ENCODE assay signal across 13 cellular contexts in genomic region chr10:44966816-44967509, GRCh38. TPM values are rescaled to one million over a fixed set of nuclear protein-coding genes. Genes with fewer than 3 reads are reported as not detected.
DNase-seq lines count a peak whose midpoint lies in the region; ATAC-seq and TF ChIP-seq lines count a peak whose summit lies in the region.
"Had no signal": no experiment of that assay in that cellular context is flagged by ENCODE, and none has a peak within 500 bp of the region (broad histone marks: within the 10 kb centered on the region; RNA-seq: fewer than 3 reads in every experiment).

No MANE protein-coding gene starts in this region.

- POLR2A ChIA-PET in A673 (lab: Charles Lee; ENCODE audit: low non-redundant PET): no interaction called here

- H3K9me3 ChIP-seq in A673 (ENCODE audit: low read depth, low read length, poor library complexity, severe bottlenecking) (no peaks in the 10 kb centered on the region), Karpas-422 (ENCODE audit: low read length) (no peaks in the 10 kb centered on the region)

- no peaks in the 10 kb centered on the region for H3K4me1 ChIP-seq in A673 (ENCODE audit: insufficient read depth, low read length, poor library complexity, severe bottlenecking)
- peaks cover 65% of the 10 kb centered on the region for H3K4me1 ChIP-seq in Karpas-422 (ENCODE audit: low read length)

- no peaks in the 10 kb centered on the region for H3K79me2 ChIP-seq in Karpas-422 (ENCODE audit: low read length)

- no peaks in the 10 kb centered on the region for H4K20me1 ChIP-seq in Karpas-422 (ENCODE audit: insufficient read depth, low read depth, low read length)

- no peaks in the 10 kb centered on the region for H3K27me3 Mint-ChIP-seq in natural killer cell treated with Interleukin-12 subunit alpha and Interleukin-12 subunit beta and Interleukin-15 and Interleukin-18, amount 100 ng/mL, for 72 hours
- no peaks in the 10 kb centered on the region for H3K27me3 Mint-ChIP-seq in T-helper 2 cell treated with Interferon-gamma antibody and Interleukin-4, amounts not matched to agents 5 μg/mL and 100 μg/mL, for 36 hours (ENCODE audit: low read depth)

- CTCF ChIA-PET in A673 (lab: Charles Lee): no interaction called here

- no peaks in the 10 kb centered on the region for H3K9me2 ChIP-seq in Karpas-422 (replicated peaks; ENCODE audit: insufficient read depth, low read length)

- no peak for DNase-seq in A673 (ENCODE audit: low spot score)
- DNase-seq in Karpas-422: no peak
- no peak for DNase-seq in epithelial cell of esophagus (ENCODE audit: low read depth)
- no peak for DNase-seq in natural killer cell treated with Interleukin-12 subunit alpha and Interleukin-12 subunit beta and Interleukin-15 and Interleukin-18, amount 100 ng/mL, for 72 hours (ENCODE audit: low spot score)
- no peak for DNase-seq in foreskin melanocyte
- DNase-seq in T-helper 2 cell treated with Interferon-gamma antibody and Interleukin-4, amounts not matched to agents 5 μg/mL and 100 μg/mL, for 36 hours (ENCODE audit: low spot score): no peak
- no peak for DNase-seq in GM10266 (ENCODE audit: extremely low spot score)
- DNase-seq: Calu3, NCI-H1694, T-cell had no signal

- ATAC-seq in natural killer cell treated with Interleukin-12 subunit alpha and Interleukin-12 subunit beta and Interleukin-15 and Interleukin-18, amount 100 ng/mL, for 72 hours: no peak
- ATAC-seq in GM19023 (IDR thresholded peaks at IDR 0.05; ENCODE audit: unreplicated experiment): no peak

- H3K4me3 Mint-ChIP-seq in natural killer cell treated with Interleukin-12 subunit alpha and Interleukin-12 subunit beta and Interleukin-15 and Interleukin-18, amount 100 ng/mL, for 72 hours: peak overlapping the region; percentile 82
- H3K4me3 Mint-ChIP-seq in T-helper 2 cell treated with Interferon-gamma antibody and Interleukin-4, amounts not matched to agents 5 μg/mL and 100 μg/mL, for 36 hours: no peak overlapping the region

- intact Hi-C loops in A673 (cut with micrococcal nuclease; ENCODE audit: unreplicated experiment): no loop called here

- peak overlapping the region; percentile 57; the same call in 1 of the 2 replicates for H2AFZ ChIP-seq in Karpas-422 (ENCODE audit: low read length)

- H3K27me3 ChIP-seq in A673 (replicated peaks; ENCODE audit: insufficient read depth, low read depth, low read length, poor library complexity) (no peaks in the 10 kb centered on the region), Karpas-422 (ENCODE audit: low read length) (no peaks in the 10 kb centered on the region)

- H3K4me1 Mint-ChIP-seq in natural killer cell treated with Interleukin-12 subunit alpha and Interleukin-12 subunit beta and Interleukin-15 and Interleukin-18, amount 100 ng/mL, for 72 hours (ENCODE audit: low read depth in 2 of 2): peaks cover 65 to 80% of the 10 kb centered on the region in 2 donors
- peaks cover 25% of the 10 kb centered on the region for H3K4me1 Mint-ChIP-seq in T-helper 2 cell treated with Interferon-gamma antibody and Interleukin-4, amounts not matched to agents 5 μg/mL and 100 μg/mL, for 36 hours (ENCODE audit: low read depth)

- H3K4me3 ChIP-seq in A673 (ENCODE audit: low read depth, low read length, poor library complexity, severe bottlenecking): no peak overlapping the region
- H3K4me3 ChIP-seq in Karpas-422 (ENCODE audit: low read length): no peak overlapping the region
- no peak overlapping the region for H3K4me3 ChIP-seq in epithelial cell of esophagus (ENCODE audit: low read length)

- BruUV-seq in A673 (replicated peaks; lab: Mats Ljungman, UMichigan): no TSS peak

- peak; percentile 32; the same call in 1 of the 2 replicates for TF ChIP-seq CTCF in A673 (conservative IDR thresholded peaks at IDR 0.05; ENCODE audit: low read depth, low read length)
- peak; percentile 5 for TF ChIP-seq CTCF in epithelial cell of esophagus (IDR thresholded peaks at IDR 0.05; ENCODE audit: insufficient read depth, low read depth, low read length, missing control alignments)
- TF ChIP-seq CTCF in GM10266 (IDR thresholded peaks at IDR 0.05; ENCODE audit: control insufficient read depth, insufficient read depth, low read depth, missing control alignments): no peak

- H3K27ac ChIP-seq in A673 (ENCODE audit: low read depth, low read length, poor library complexity, severe bottlenecking) (no peak overlapping the region), Karpas-422 (ENCODE audit: low read length) (no peak overlapping the region)
- H3K27ac ChIP-seq: epithelial cell of prostate had no signal

- no peak overlapping the region for H3K9ac ChIP-seq in Karpas-422 (ENCODE audit: low read length)

- H3K27ac Mint-ChIP-seq in natural killer cell treated with Interleukin-12 subunit alpha and Interleukin-12 subunit beta and Interleukin-15 and Interleukin-18, amount 100 ng/mL, for 72 hours: peak overlapping the region; percentile 78 to 94
- no peak overlapping the region for H3K27ac Mint-ChIP-seq in T-helper 2 cell treated with Interferon-gamma antibody and Interleukin-4, amounts not matched to agents 5 μg/mL and 100 μg/mL, for 36 hours

- no peaks in the 10 kb centered on the region for H3K36me3 Mint-ChIP-seq in natural killer cell treated with Interleukin-12 subunit alpha and Interleukin-12 subunit beta and Interleukin-15 and Interleukin-18, amount 100 ng/mL, for 72 hours
- H3K36me3 Mint-ChIP-seq in T-helper 2 cell treated with Interferon-gamma antibody and Interleukin-4, amounts not matched to agents 5 μg/mL and 100 μg/mL, for 36 hours (ENCODE audit: low read depth): no peaks in the 10 kb centered on the region
- H3K36me3 Mint-ChIP-seq: T-cell had no signal

- peaks cover 4% of the 10 kb centered on the region for H3K9me3 Mint-ChIP-seq in natural killer cell treated with Interleukin-12 subunit alpha and Interleukin-12 subunit beta and Interleukin-15 and Interleukin-18, amount 100 ng/mL, for 72 hours
- no peaks in the 10 kb centered on the region for H3K9me3 Mint-ChIP-seq in T-helper 2 cell treated with Interferon-gamma antibody and Interleukin-4, amounts not matched to agents 5 μg/mL and 100 μg/mL, for 36 hours
- H3K9me3 Mint-ChIP-seq: activated T-helper 1 cell treated with anti-CD3 and anti-CD28 coated beads, Interleukin-12 subunit alpha, Interleukin-12 subunit beta, Interleukin-2, Interleukin-4 antibody, amounts not matched to agents 30 ng/mL and 10 ng/mL and 1 ng/mL, durations not matched to agents 14 hours and 24 hours and 36 hours; T-cell had no signal

- no peaks in the 10 kb centered on the region for H3K36me3 ChIP-seq in A673 (ENCODE audit: insufficient read depth, low read length, poor library complexity, severe bottlenecking)
- no peaks in the 10 kb centered on the region for H3K36me3 ChIP-seq in Karpas-422 (ENCODE audit: insufficient read depth, low read length)

- no peak overlapping the region for H3K4me2 ChIP-seq in Karpas-422 (ENCODE audit: low read depth, low read length, poor library complexity, severe bottlenecking)

RNA-seq across cellular contexts. Expression of gene RASSF4, which starts 7.4 kb away (rescaled TPM):
- total RNA-seq in A673 (2021): 0.71 and 1.6 TPM in 2 replicates
- 3.6 and 7.1 TPM in 2 replicates for total RNA-seq in Karpas-422 (2014; rRNA removed; shearing (Covaris generic); ENCODE audit: low replicate concordance)
- 10 to 100 TPM in 1 of 2 donors, 1 to 10 TPM in 1; 9.3 to 44.9 TPM for total RNA-seq in natural killer cell treated with Interleukin-12 subunit alpha and Interleukin-12 subunit beta and Interleukin-15 and Interleukin-18, amount 100 ng/mL, for 72 hours

RNA-seq across cellular contexts. Expression of gene DEPP1, which starts 11.6 kb away (rescaled TPM):
- 0.54 and 1.1 TPM in 2 replicates for total RNA-seq in A673 (2021)
- not detected in 2 replicates for total RNA-seq in Karpas-422 (2014; rRNA removed; shearing (Covaris generic); ENCODE audit: low replicate concordance)
- under 1 TPM; 0.31 to 0.53 TPM for total RNA-seq in natural killer cell treated with Interleukin-12 subunit alpha and Interleukin-12 subunit beta and Interleukin-15 and Interleukin-18, amount 100 ng/mL, for 72 hours

RNA-seq across cellular contexts. Expression of gene ZNF22, which starts 33.8 kb away (rescaled TPM):
- 41.8 and 42.1 TPM in 2 replicates for total RNA-seq in A673 (2021)
- total RNA-seq in Karpas-422 (2014; rRNA removed; shearing (Covaris generic); ENCODE audit: low replicate concordance): 34.9 and 53.2 TPM in 2 replicates
- total RNA-seq in natural killer cell treated with Interleukin-12 subunit alpha and Interleukin-12 subunit beta and Interleukin-15 and Interleukin-18, amount 100 ng/mL, for 72 hours: 10 to 100 TPM; 22.7 to 29.0 TPM

RNA-seq across cellular contexts. Expression of gene TMEM72, which starts 55.8 kb away (rescaled TPM):
- total RNA-seq in A673 (2021): 0.80 and 1.4 TPM in 2 replicates
- total RNA-seq in Karpas-422 (2014; rRNA removed; shearing (Covaris generic); ENCODE audit: low replicate concordance): not detected in 2 replicates
- not detected for total RNA-seq in natural killer cell treated with Interleukin-12 subunit alpha and Interleukin-12 subunit beta and Interleukin-15 and Interleukin-18, amount 100 ng/mL, for 72 hours
- total RNA-seq: activated T-helper 1 cell treated with anti-CD3 and anti-CD28 coated beads, Interleukin-12 subunit alpha, Interleukin-12 subunit beta, Interleukin-2, Interleukin-4 antibody, amounts not matched to agents 30 ng/mL and 10 ng/mL and 1 ng/mL, durations not matched to agents 14 hours and 24 hours and 36 hours; Calu3 had no signal
